In genomic region chr6:89482136-89482535, GRCh38 we compare ENCODE assay signal across 15 cellular contexts. TPM values are rescaled to one million over a fixed set of nuclear protein-coding genes. Genes with fewer than 3 reads are reported as not detected.
DNase-seq lines count a peak whose midpoint lies in the region; ATAC-seq and TF ChIP-seq lines count a peak whose summit lies in the region.
"Had no signal": no experiment of that assay in that cellular context is flagged by ENCODE, and none has a peak within 500 bp of the region (broad histone marks: within the 10 kb centered on the region; RNA-seq: fewer than 3 reads in every experiment).

No MANE protein-coding gene starts in this region.

- H3K9me3 ChIP-seq in tibial artery, result no peaks in the 10 kb centered on the region

- H3K4me3 ChIP-seq in fibroblast of the aortic adventitia (ENCODE audit: low read depth, low read length) (no peak overlapping the region), tibial artery (no peak overlapping the region)
- H3K4me3 ChIP-seq: PC-9, SK-N-MC had no signal

- peak; percentile 74 for ATAC-seq in SK-N-SH treated with all-trans-retinoic acid at 6 μM for 48 hours

- TF ChIP-seq CTCF in fibroblast of the aortic adventitia (IDR thresholded peaks at IDR 0.05; ENCODE audit: insufficient read depth, low read length) (no peak), tibial artery (IDR thresholded peaks at IDR 0.05) (no peak)

- peak; percentile 31 for DNase-seq in GM03348 (ENCODE audit: low spot score)
- peak; percentile 71 for DNase-seq in fibroblast of the aortic adventitia (ENCODE audit: low read depth)
- no peak for DNase-seq in tibial artery
- DNase-seq in NCI-H345 (lab: John Stamatoyannopoulos, UW), result no peak
- no peak for DNase-seq in NCI-H1092 treated with DMSO at 0.1 percent for 48 hours (lab: John Stamatoyannopoulos, UW)
- no peak for DNase-seq in putamen (ENCODE audit: low spot score)
- DNase-seq: KBM-7, NCI-H1694, NCI-H2107, NCI-H446, NCI-H748 treated with DMSO at 0.1 percent for 48 hours, PC-9 had no signal

- no peaks in the 10 kb centered on the region for H3K27me3 ChIP-seq in tibial artery

- H3K4me1 ChIP-seq in tibial artery, result peaks cover 0 to 69% (median 41%) of the 10 kb centered on the region in 4 donors

- intact Hi-C loops in tibial artery (cut with DNase I; ENCODE audit: low total_unique reads), result loop anchor here (10.0 kb wide), 1 partner anchor 83 kb away; no protein-coding TSS in a partner anchor

- no peaks in the 10 kb centered on the region for H3K36me3 ChIP-seq in tibial artery

- H3K27ac ChIP-seq in tibial artery, result peak overlapping the region; percentile 70 to 73
- H3K27ac ChIP-seq: C4-2B, PC-9, SK-N-MC had no signal

TF ChIP-seq in SK-N-SH treated with all-trans-retinoic acid at 6 μM for 48 hours, 23 proteins besides CTCF, POLR2A, EP300 and RAD21:
- TF ChIP-seq ISL1 (CRISPR knock-in tag; IDR thresholded peaks at IDR 0.05) (peak; percentile 81), OSR1 (CRISPR knock-in tag; IDR thresholded peaks at IDR 0.05) (no peak)

RNA-seq across cellular contexts. Expression of gene ANKRD6, which starts 49.2 kb away (rescaled TPM):
- 14.6 and 18.1 TPM in 2 replicates for total RNA-seq in fibroblast of the aortic adventitia (ENCODE audit: low replicate concordance)

Comparison
In these comparisons a context has a peak if more than half of its experiments do, and no peak if none do; other contexts are left out.
1. DNase-seq: peak in GM03348 (single experiment) and fibroblast of the aortic adventitia (single experiment); none in tibial artery (0 of 2), NCI-H345 (single experiment), NCI-H1092 treated with DMSO at 0.1 percent for 48 hours (single experiment) and putamen (single experiment).